Comparison of ENCODE assay signal across 8 cellular contexts in genomic region chr2:108635630-108636354, GRCh38.
DNase-seq lines count a peak whose midpoint lies in the region; ATAC-seq and TF ChIP-seq lines count a peak whose summit lies in the region.

No MANE protein-coding gene starts in this region.

- H2AFZ ChIP-seq in ACC112 (ENCODE audit: low read length, unreplicated experiment): no peak overlapping the region
- H2AFZ ChIP-seq in PC-3 (ENCODE audit: low read length): no peak overlapping the region

- no peak overlapping the region for H3K9ac ChIP-seq in PC-3 (ENCODE audit: low read length)

- BruUV-seq in PC-3 (replicated peaks; lab: Mats Ljungman, UMichigan): no TSS peak

- ATAC-seq in GM21515 (IDR thresholded peaks at IDR 0.05; ENCODE audit: unreplicated experiment): peak; percentile 5
- ATAC-seq in PC-3: peak; percentile 21

- H3K27me3 ChIP-seq in ACC112 (ENCODE audit: insufficient read depth, low read length) (no peaks in the 10 kb centered on the region), PC-3 (ENCODE audit: low read length) (no peaks in the 10 kb centered on the region)

- H3K36me3 ChIP-seq in ACC112 (ENCODE audit: insufficient read depth, low read length) (no peaks in the 10 kb centered on the region), PC-3 (ENCODE audit: low read depth, low read length) (no peaks in the 10 kb centered on the region; the same call in 1 of the 2 replicates)

- CTCF ChIA-PET in PC-3 (lab: Charles Lee): interaction anchor here (0.6 to 1.8 kb wide), 9 partner anchors 15 to 213 kb away, joined by 3 to 17 read pairs (median 4); no protein-coding TSS in a partner anchor

- H3K4me1 ChIP-seq in ACC112 (ENCODE audit: control insufficient read depth, insufficient read depth, low read length, unreplicated experiment) (peaks cover 52% of the 10 kb centered on the region), PC-3 (ENCODE audit: insufficient read depth, low read length) (peaks cover 33% of the 10 kb centered on the region)

- H3K4me3 ChIP-seq in ACC112 (ENCODE audit: low read depth, low read length) (no peak overlapping the region), PC-3 (ENCODE audit: low read length) (no peak overlapping the region)

- DNase-seq in PC-3 (no peak), left kidney (ENCODE audit: low read depth, low spot score) (peak; percentile 11), globus pallidus (ENCODE audit: low spot score) (no peak), NCI-H187 treated with DMSO at 0.1 percent for 48 hours (lab: John Stamatoyannopoulos, UW) (no peak), HPDE6-E6E7 (ENCODE audit: extremely low spot score) (no peak), ecto neural progenitor cell (ENCODE audit: low spot score) (no peak)

- TF ChIP-seq CTCF in PC-3 (conservative IDR thresholded peaks at IDR 0.05; ENCODE audit: low read depth, low read length): no peak

- H3K79me2 ChIP-seq in ACC112 (ENCODE audit: control insufficient read depth, insufficient read depth, low read length, unreplicated experiment) (peaks cover 61% of the 10 kb centered on the region), PC-3 (ENCODE audit: low read length) (peaks cover 40% of the 10 kb centered on the region)

- no peaks in the 10 kb centered on the region for H3K9me3 ChIP-seq in PC-3 (ENCODE audit: low read length)

- peak overlapping the region; percentile 4; the same call in 1 of the 2 replicates for H3K4me2 ChIP-seq in PC-3 (ENCODE audit: low read length)

- intact Hi-C loops in PC-3 (cut with micrococcal nuclease): loop anchor here (1.0 kb wide), 2 partner anchors 28 to 285 kb away; no protein-coding TSS in a partner anchor

- POLR2A ChIA-PET in PC-3 (lab: Charles Lee; ENCODE audit: unreplicated experiment): no interaction called here

- peaks cover 4% of the 10 kb centered on the region; the same call in 1 of the 2 replicates for H4K20me1 ChIP-seq in PC-3 (ENCODE audit: low read length)

- H3F3A ChIP-seq in PC-3 (ENCODE audit: low read length, unreplicated experiment): no peaks in the 10 kb centered on the region

- H3K27ac ChIP-seq in ACC112 (ENCODE audit: low read depth, low read length): peak overlapping the region; percentile 96
- no peak overlapping the region for H3K27ac ChIP-seq in PC-3 (ENCODE audit: low read length)

- H3K9me2 ChIP-seq in PC-3 (replicated peaks; ENCODE audit: low read length): no peaks in the 10 kb centered on the region
